8 cellular contexts compared by ENCODE assay signal in the genomic region with DNA sequence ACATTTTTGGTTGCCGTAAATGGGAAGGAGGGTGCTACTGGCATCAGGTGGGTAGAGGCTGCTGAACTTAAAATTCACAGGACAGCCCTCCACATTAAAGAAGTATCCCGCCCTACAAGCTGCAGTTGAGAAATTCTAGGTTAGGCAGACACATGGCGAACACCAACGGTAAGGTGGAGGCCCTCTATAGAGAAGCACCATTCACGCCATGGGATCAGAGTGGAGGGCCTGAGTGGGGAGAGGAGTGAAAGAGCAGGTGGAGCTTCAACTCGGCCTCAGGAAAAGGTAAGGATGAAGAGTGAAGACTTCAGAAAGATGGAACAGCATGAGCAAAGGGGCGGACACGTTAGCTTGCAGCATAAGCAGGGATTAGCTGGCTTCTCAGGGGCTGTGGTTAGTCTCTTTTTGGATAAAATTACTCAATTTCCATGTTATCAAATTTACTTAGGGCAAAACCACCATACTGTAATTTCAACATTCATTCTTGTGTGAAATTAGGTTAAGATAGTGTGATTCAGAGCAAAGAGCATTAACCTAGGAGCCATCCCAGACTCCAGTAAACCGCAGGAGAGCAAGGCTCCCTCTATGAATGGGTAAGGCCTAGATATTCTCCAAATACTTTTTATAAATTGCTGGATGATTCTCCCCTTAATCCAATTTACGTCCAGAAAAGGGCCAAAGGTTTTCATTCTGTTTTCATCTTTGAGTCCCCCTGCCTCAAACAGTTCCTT.
DNase-seq lines count a peak whose midpoint lies in the region; ATAC-seq, FAIRE-seq and TF ChIP-seq lines count a peak whose summit lies in the region.

No MANE protein-coding gene starts in this region.

- ATAC-seq in RWPE2 (ENCODE audit: low read depth) (no peak), GM19324 (IDR thresholded peaks at IDR 0.05; ENCODE audit: low FRiP score, unreplicated experiment) (no peak), HG03095 (IDR thresholded peaks at IDR 0.05; ENCODE audit: unreplicated experiment) (no peak)

- TF ChIP-seq CTCF in RWPE2 (IDR thresholded peaks at IDR 0.05; ENCODE audit: poor library complexity, severe bottlenecking) (no peak), retinal pigment epithelial cell (conservative IDR thresholded peaks at IDR 0.05; ENCODE audit: low read depth, low read length) (no peak)

- TF ChIP-seq POLR2A in erythroblast (IDR thresholded peaks at IDR 0.05; ENCODE audit: low read length), result no peak

- H3K27ac ChIP-seq in RWPE2 (ENCODE audit: poor library complexity, severe bottlenecking), result peak overlapping the region; percentile 61

- peaks cover 2% of the 10 kb centered on the region for H3K9me3 ChIP-seq in RWPE2 (ENCODE audit: severe bottlenecking)

- no peak for DNase-seq in GM19239 (ENCODE audit: insufficient read length, low spot score)
- no peak for DNase-seq in RWPE2 (ENCODE audit: low spot score)
- peak; percentile 26 to 44 for DNase-seq in erythroblast (lab: John Stamatoyannopoulos, UW)
- no peak for DNase-seq in retinal pigment epithelial cell (ENCODE audit: low read depth)
- DNase-seq in AG08396 (ENCODE audit: low spot score), result no peak
- no peak for DNase-seq in amniotic stem cell (lab: John Stamatoyannopoulos, UW)

- H3K4me1 ChIP-seq in RWPE2 (ENCODE audit: insufficient read depth, poor library complexity, severe bottlenecking), result peaks cover 6% of the 10 kb centered on the region

- peaks cover 8% of the 10 kb centered on the region for H3K36me3 ChIP-seq in RWPE2 (ENCODE audit: low read depth)

- H3K27me3 ChIP-seq in RWPE2 (ENCODE audit: insufficient read depth, poor library complexity, severe bottlenecking), result no peaks in the 10 kb centered on the region

- H3K4me3 ChIP-seq in RWPE2 (ENCODE audit: severe bottlenecking), result peak overlapping the region; percentile 49
- H3K4me3 ChIP-seq in retinal pigment epithelial cell (ENCODE audit: low read length), result peak overlapping the region; percentile 55

- peak; percentile 45 for FAIRE-seq in GM19239 (lab: Jason Lieb, UNC)

Comparison
In these comparisons a context has a peak if more than half of its experiments do, and no peak if none do; other contexts are left out.
1. DNase-seq: peak in erythroblast (2 of 2); none in GM19239 (single experiment), RWPE2 (single experiment), retinal pigment epithelial cell (single experiment), AG08396 (single experiment) and amniotic stem cell (single experiment).